ENCODE assay signal across 25 cellular contexts in the genomic region with DNA sequence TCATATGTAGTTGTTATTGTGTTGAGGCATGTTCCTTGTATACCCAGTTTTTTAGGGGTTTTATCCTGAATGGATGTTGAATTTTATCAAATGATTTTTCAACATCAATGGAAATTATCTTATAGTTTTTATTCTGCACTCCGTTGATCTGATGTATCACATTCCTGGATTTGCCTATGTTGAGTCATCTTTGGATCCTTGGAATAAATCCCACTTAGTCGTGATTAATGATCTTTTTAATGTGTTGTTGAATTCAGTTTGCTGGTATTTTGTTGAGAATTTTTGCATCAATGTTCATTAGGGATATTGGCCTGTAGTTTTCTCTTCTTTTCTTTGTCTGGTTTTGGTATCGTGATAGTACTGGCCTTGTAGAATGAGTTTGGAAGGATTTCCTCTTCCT.
A peak's percentile ranks its signal among the peaks of the same experiment; 100 is the strongest.
DNase-seq lines count a peak whose midpoint lies in the region; ATAC-seq, FAIRE-seq and TF ChIP-seq lines count a peak whose summit lies in the region.
"Had no signal": no experiment of that assay in that cellular context is flagged by ENCODE, and none has a peak within 500 bp of the region (broad histone marks: within the 10 kb centered on the region; RNA-seq: fewer than 3 reads in every experiment).

No MANE protein-coding gene starts in this region.

- H3K4me3 ChIP-seq in astrocyte (ENCODE audit: insufficient read depth, low read depth, low read length) (no peak overlapping the region), astrocyte of the cerebellum (ENCODE audit: low read depth, low read length) (no peak overlapping the region), endothelial cell of umbilical vein (replicated peaks in 1 of 3; ENCODE audit: insufficient read depth in 1 of 3, low read depth in 1 of 3, low read length in 3 of 3) (no peak overlapping the region)
- H3K4me3 ChIP-seq: BLaER1 had no signal

- no peak overlapping the region for H3K4me3 Mint-ChIP-seq in astrocyte (ENCODE audit: unreplicated experiment)
- H3K4me3 Mint-ChIP-seq: CD14-positive monocyte; CD4-positive, alpha-beta memory T cell; CD4-positive, CD25-positive, alpha-beta regulatory T cell; CD8-positive, alpha-beta memory T cell had no signal

- POLR2A ChIA-PET in endothelial cell of umbilical vein (lab: Charles Lee): no interaction called here

- no TSS peak for BruUV-seq in endothelial cell of umbilical vein (replicated peaks; lab: Mats Ljungman, UMichigan)

- peak; percentile 57 for DNase-seq in astrocyte (ENCODE audit: low read depth)
- peak; percentile 35 for DNase-seq in astrocyte of the cerebellum (ENCODE audit: low read depth)
- DNase-seq in endothelial cell of umbilical vein (ENCODE audit: low read depth, low spot score): no peak
- no peak for DNase-seq in effector CD8-positive, alpha-beta T cell (lab: John Stamatoyannopoulos, UW)
- DNase-seq: 8988T; ACHN; BE2C; C1 segment of cervical spinal cord; CD4-positive, alpha-beta memory T cell; CD4-positive, CD25-positive, alpha-beta regulatory T cell; CD8-positive, alpha-beta memory T cell; COR-L47; DMS 273 treated with DMSO at 0.1 percent for 48 hours; DMS153; DMS53; DMS79; DND-41; EL; GDM1 had no signal

- intact Hi-C loops in endothelial cell of umbilical vein (cut with micrococcal nuclease): no loop called here

- no peaks in the 10 kb centered on the region for H3K4me1 ChIP-seq in astrocyte (ENCODE audit: insufficient read depth, low read length)
- peaks cover 7% of the 10 kb centered on the region for H3K4me1 ChIP-seq in endothelial cell of umbilical vein (ENCODE audit: control insufficient read depth, extremely low read depth, insufficient read depth, low read length)
- H3K4me1 ChIP-seq: BE2C, BLaER1 had no signal

- no peak for ATAC-seq in HG02623 (IDR thresholded peaks at IDR 0.05; ENCODE audit: unreplicated experiment)

- no peak overlapping the region for H2AFZ ChIP-seq in astrocyte (ENCODE audit: low read depth, low read length)
- H2AFZ ChIP-seq in endothelial cell of umbilical vein (ENCODE audit: low read depth, low read length): no peak overlapping the region

- no peaks in the 10 kb centered on the region for H3K36me3 Mint-ChIP-seq in astrocyte (ENCODE audit: low read depth, unreplicated experiment)
- H3K36me3 Mint-ChIP-seq: CD14-positive monocyte; CD4-positive, CD25-positive, alpha-beta regulatory T cell; CD8-positive, alpha-beta memory T cell had no signal

- H3K9me3 ChIP-seq in astrocyte (ENCODE audit: insufficient read depth, low read depth, low read length) (no peaks in the 10 kb centered on the region), endothelial cell of umbilical vein (replicated peaks; ENCODE audit: control insufficient read depth, insufficient read depth, low read length) (no peaks in the 10 kb centered on the region)
- H3K9me3 ChIP-seq: BE2C, BLaER1 had no signal

- H3K79me2 ChIP-seq in astrocyte (ENCODE audit: insufficient read depth, low read length) (no peaks in the 10 kb centered on the region), endothelial cell of umbilical vein (ENCODE audit: control insufficient read depth, insufficient read depth, low read length) (no peaks in the 10 kb centered on the region)

- no peaks in the 10 kb centered on the region for H3K9me1 ChIP-seq in endothelial cell of umbilical vein (replicated peaks; ENCODE audit: control insufficient read depth, extremely low read depth, insufficient read depth, low read length)

- no peak overlapping the region for H3K27ac ChIP-seq in astrocyte (ENCODE audit: low read depth, low read length)
- no peak overlapping the region for H3K27ac ChIP-seq in endothelial cell of umbilical vein (ENCODE audit: insufficient read depth, low read depth, low read length)
- H3K27ac ChIP-seq: BLaER1 had no signal

- peaks cover 4% of the 10 kb centered on the region for H3K9me3 Mint-ChIP-seq in astrocyte (ENCODE audit: unreplicated experiment)

- no peaks in the 10 kb centered on the region for H3K4me1 Mint-ChIP-seq in astrocyte (ENCODE audit: low read depth, unreplicated experiment)
- H3K4me1 Mint-ChIP-seq: CD14-positive monocyte; CD4-positive, alpha-beta memory T cell; CD4-positive, CD25-positive, alpha-beta regulatory T cell; CD8-positive, alpha-beta memory T cell had no signal

- H3K9ac ChIP-seq in astrocyte (ENCODE audit: low read length): no peak overlapping the region
- H3K9ac ChIP-seq in endothelial cell of umbilical vein (replicated peaks; ENCODE audit: extremely low read depth, insufficient read depth, low read length): no peak overlapping the region
- H3K9ac ChIP-seq: BLaER1 had no signal

- H4K20me1 ChIP-seq in astrocyte (ENCODE audit: insufficient read depth, low read length) (no peaks in the 10 kb centered on the region), endothelial cell of umbilical vein (replicated peaks; ENCODE audit: control insufficient read depth, extremely low read depth, insufficient read depth, low read length) (no peaks in the 10 kb centered on the region)
- H4K20me1 ChIP-seq: BLaER1 had no signal

- no peaks in the 10 kb centered on the region for H3K27me3 Mint-ChIP-seq in astrocyte (ENCODE audit: low read depth, unreplicated experiment)
- H3K27me3 Mint-ChIP-seq: CD4-positive, alpha-beta memory T cell; CD4-positive, CD25-positive, alpha-beta regulatory T cell; CD8-positive, alpha-beta memory T cell had no signal

- in situ Hi-C loops in astrocyte of the cerebellum (cut with HindIII; ENCODE audit: low sequenced_read_pairs): no loop called here

- H3K27ac Mint-ChIP-seq in astrocyte (ENCODE audit: unreplicated experiment): no peak overlapping the region
- H3K27ac Mint-ChIP-seq: CD14-positive monocyte; CD4-positive, alpha-beta memory T cell; CD4-positive, CD25-positive, alpha-beta regulatory T cell; CD8-positive, alpha-beta memory T cell had no signal

- H3K36me3 ChIP-seq in astrocyte (ENCODE audit: insufficient read depth, low read length): no peaks in the 10 kb centered on the region
- H3K36me3 ChIP-seq in endothelial cell of umbilical vein (ENCODE audit: control insufficient read depth in 2 of 2, extremely low read depth in 1 of 2, insufficient read depth in 2 of 2, low read length in 2 of 2): no peaks in the 10 kb centered on the region
- H3K36me3 ChIP-seq: BE2C, BLaER1 had no signal

- dilution Hi-C loops in endothelial cell of umbilical vein (cut with MboI; ENCODE audit: extremely low pct_ligation_motif_present, low sequenced_read_pairs): no loop called here

- TF ChIP-seq CTCF in astrocyte (IDR thresholded peaks at IDR 0.05; ENCODE audit: insufficient read depth, low read depth, low read length): no peak
- TF ChIP-seq CTCF in astrocyte of the cerebellum (IDR thresholded peaks at IDR 0.05; ENCODE audit: low read depth, low read length, missing control alignments): no peak
- TF ChIP-seq CTCF in endothelial cell of umbilical vein (IDR thresholded peaks at IDR 0.05; ENCODE audit: extremely low read depth in 1 of 2, insufficient read depth in 1 of 2, low read depth in 1 of 2, low read length in 2 of 2): no peak

- TF ChIP-seq POLR2A in endothelial cell of umbilical vein (IDR thresholded peaks at IDR 0.05; ENCODE audit: low read depth, low read length): no peak

- no peaks in the 10 kb centered on the region for H3K27me3 ChIP-seq in astrocyte (ENCODE audit: insufficient read depth, low read length)
- no peaks in the 10 kb centered on the region for H3K27me3 ChIP-seq in endothelial cell of umbilical vein (ENCODE audit: control insufficient read depth in 2 of 2, insufficient read depth in 2 of 2, low read length in 2 of 2)
- H3K27me3 ChIP-seq: BE2C, BLaER1 had no signal

- H3K4me2 ChIP-seq in astrocyte (ENCODE audit: low read length) (no peak overlapping the region), endothelial cell of umbilical vein (ENCODE audit: insufficient read depth, low read length) (no peak overlapping the region)
- H3K4me2 ChIP-seq: BLaER1 had no signal

- FAIRE-seq in astrocyte (lab: Jason Lieb, UNC): no peak
- no peak for FAIRE-seq in endothelial cell of umbilical vein (lab: Jason Lieb, UNC)
- FAIRE-seq: A204.1, GM12891, GM19239 had no signal

- CTCF ChIA-PET in endothelial cell of umbilical vein (lab: Charles Lee): no interaction called here

TF ChIP-seq in endothelial cell of umbilical vein, 7 proteins besides CTCF, POLR2A, EP300 and RAD21:
- no peak for TF ChIP-seq GATA2 (IDR thresholded peaks at IDR 0.05; ENCODE audit: insufficient read depth, insufficient read length, low read depth, low read length)
- peak; percentile 19 for TF ChIP-seq FOS (IDR thresholded peaks at IDR 0.05; ENCODE audit: borderline replicate concordance, insufficient read depth, low read length)
TF ChIP-seq in endothelial cell of umbilical vein: peak in this region for 1.

Comparison
In these comparisons a context has a peak if more than half of its experiments do, and no peak if none do; other contexts are left out.
1. DNase-seq: peak in astrocyte (single experiment) and astrocyte of the cerebellum (single experiment); none in endothelial cell of umbilical vein (single experiment) and effector CD8-positive, alpha-beta T cell (single experiment).